10 cellular contexts compared by ENCODE assay signal in the genomic region with DNA sequence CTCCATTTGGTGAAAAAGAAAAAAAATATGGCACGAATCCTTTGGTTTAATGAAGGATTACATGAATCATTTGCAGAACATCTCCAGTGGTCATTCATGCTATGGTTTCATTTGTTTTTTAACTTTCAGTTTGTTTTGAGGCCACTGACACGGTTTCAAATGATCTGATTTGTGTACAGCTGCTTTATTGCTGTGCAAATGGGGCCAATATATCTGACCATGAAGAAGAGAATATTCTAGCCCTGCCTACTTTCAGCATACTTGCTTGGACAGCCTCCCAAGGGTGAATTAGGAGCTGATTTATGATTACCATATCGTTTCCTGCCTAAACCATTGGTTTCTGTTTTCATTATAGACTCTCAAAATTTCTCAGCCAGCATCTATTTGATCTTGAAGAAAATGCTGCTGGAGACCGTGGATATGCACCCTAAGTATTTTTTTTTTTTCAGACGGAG. TPM values are rescaled to one million over a fixed set of nuclear protein-coding genes. Genes with fewer than 3 reads are reported as not detected.
DNase-seq lines count a peak whose midpoint lies in the region; ATAC-seq and TF ChIP-seq lines count a peak whose summit lies in the region.
"Had no signal": no experiment of that assay in that cellular context is flagged by ENCODE, and none has a peak within 500 bp of the region (broad histone marks: within the 10 kb centered on the region; RNA-seq: fewer than 3 reads in every experiment).

No MANE protein-coding gene starts in this region.

- no peak for TF ChIP-seq CTCF in left ventricle myocardium inferior (IDR thresholded peaks at IDR 0.05; ENCODE audit: borderline replicate concordance)
- peak in 1 of 3 experiments; percentile 4 for TF ChIP-seq CTCF in vagina (IDR thresholded peaks at IDR 0.05)

- TF ChIP-seq POLR2A in vagina (IDR thresholded peaks at IDR 0.05): no peak

- peak overlapping the region; percentile 69 for H3K27ac ChIP-seq in left ventricle myocardium inferior (replicated peaks)
- peak overlapping the region; percentile 85 for H3K27ac ChIP-seq in vagina
- no peak overlapping the region for H3K27ac ChIP-seq in effector memory CD4-positive, alpha-beta T cell (ENCODE audit: insufficient read depth, low read length, poor library complexity, severe bottlenecking)

- H3K4me3 ChIP-seq in left ventricle myocardium inferior (peak overlapping the region; percentile 2), endocrine pancreas (ENCODE audit: control insufficient read depth, insufficient read depth, low read length) (peak overlapping the region; percentile 59), vagina (peak overlapping the region; percentile 8 to 20)
- no peak overlapping the region for H3K4me3 ChIP-seq in effector memory CD4-positive, alpha-beta T cell (ENCODE audit: insufficient read depth, low read depth, low read length, poor library complexity, severe bottlenecking)

- H3K4me1 ChIP-seq in left ventricle myocardium inferior (peaks cover 69% of the 10 kb centered on the region), endocrine pancreas (ENCODE audit: control insufficient read depth, insufficient read depth, low read length) (peaks cover 4% of the 10 kb centered on the region), vagina (peaks cover 55% of the 10 kb centered on the region)
- no peaks in the 10 kb centered on the region for H3K4me1 ChIP-seq in effector memory CD4-positive, alpha-beta T cell (ENCODE audit: control insufficient read depth, insufficient read depth, low read length, poor library complexity, severe bottlenecking)

- no peak overlapping the region for H3K9ac ChIP-seq in endocrine pancreas (ENCODE audit: control insufficient read depth, insufficient read depth, low read length)

- intact Hi-C loops in left ventricle myocardium inferior (cut with micrococcal nuclease) (no loop called here), left cardiac atrium (cut with DNase I) (no loop called here), vagina (cut with DNase I) (no loop called here)

- no peaks in the 10 kb centered on the region for H3K9me3 ChIP-seq in left ventricle myocardium inferior (replicated peaks)
- H3K9me3 ChIP-seq in endocrine pancreas (ENCODE audit: control insufficient read depth, low read length): no peaks in the 10 kb centered on the region
- H3K9me3 ChIP-seq in vagina: no peaks in the 10 kb centered on the region
- no peaks in the 10 kb centered on the region for H3K9me3 ChIP-seq in effector memory CD4-positive, alpha-beta T cell (ENCODE audit: control insufficient read depth, low read length)

- no peak for ATAC-seq in left cardiac atrium
- ATAC-seq in HG03097 (IDR thresholded peaks at IDR 0.05; ENCODE audit: low FRiP score, unreplicated experiment): peak; percentile 81
- no peak for ATAC-seq in GM21360 (IDR thresholded peaks at IDR 0.05; ENCODE audit: unreplicated experiment)

- H3K36me3 ChIP-seq in left ventricle myocardium inferior: peaks cover 57% of the 10 kb centered on the region
- H3K36me3 ChIP-seq in endocrine pancreas (ENCODE audit: control insufficient read depth, insufficient read depth, low read length): no peaks in the 10 kb centered on the region
- H3K36me3 ChIP-seq in vagina: peaks cover 3 to 32% of the 10 kb centered on the region in 2 donors
- no peaks in the 10 kb centered on the region for H3K36me3 ChIP-seq in effector memory CD4-positive, alpha-beta T cell (ENCODE audit: control insufficient read depth, insufficient read depth, low read length)

- no peak for DNase-seq in left ventricle myocardium inferior
- DNase-seq in left cardiac atrium: no peak
- no peak for DNase-seq in vagina (ENCODE audit: extremely low spot score in 2 of 2)
- no peak for DNase-seq in effector memory CD4-positive, alpha-beta T cell
- DNase-seq in NCI-H2196 treated with DMSO at 0.1 percent for 48 hours (lab: John Stamatoyannopoulos, UW; ENCODE audit: unreplicated experiment): no peak

- H3K27me3 ChIP-seq in left ventricle myocardium inferior (ENCODE audit: low read depth) (no peaks in the 10 kb centered on the region), endocrine pancreas (ENCODE audit: control insufficient read depth, insufficient read depth, low read length) (no peaks in the 10 kb centered on the region), vagina (no peaks in the 10 kb centered on the region)
- no peaks in the 10 kb centered on the region for H3K27me3 ChIP-seq in effector memory CD4-positive, alpha-beta T cell (replicated peaks; ENCODE audit: control insufficient read depth, insufficient read depth, low read length, poor library complexity, severe bottlenecking)

RNA-seq across cellular contexts. Expression of a gene that starts 30.7 kb away (rescaled TPM):
- total RNA-seq in left ventricle myocardium inferior: 292 TPM
- 100 to 1,000 TPM; 435 to 482 TPM for total RNA-seq in left cardiac atrium
- 558 TPM for total RNA-seq in vagina
- total RNA-seq: Daoy, SK-MEL-5 had no signal
